In the genomic region with DNA sequence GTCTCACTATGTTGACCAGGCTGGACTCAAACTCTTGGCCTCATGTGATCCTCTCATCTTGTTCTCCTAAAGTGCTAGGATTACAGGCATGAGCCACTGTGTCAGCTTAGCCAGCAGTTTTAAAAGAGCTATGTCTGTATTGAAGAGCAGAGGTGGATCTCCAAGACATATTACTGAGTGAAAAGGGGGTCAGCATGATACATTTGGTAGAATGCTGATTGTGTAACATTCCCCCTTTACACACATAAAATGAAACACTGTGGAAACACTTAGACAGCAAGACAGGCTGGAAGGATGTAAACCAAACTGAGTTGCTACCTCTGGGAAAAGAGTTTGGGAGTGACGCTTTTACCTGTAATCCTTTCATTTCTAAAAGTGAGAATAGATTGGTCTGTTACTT, we compare ENCODE assay signal across 1 cellular context.
TF ChIP-seq lines count a peak whose summit lies in the region.

No MANE protein-coding gene starts in this region.

TF ChIP-seq in H1, 55 proteins besides CTCF, POLR2A, EP300 and RAD21:
- no peak for TF ChIP-seq SP1 (IDR thresholded peaks at IDR 0.05; ENCODE audit: low read depth, low read length)
- no peak for TF ChIP-seq JUND (IDR thresholded peaks at IDR 0.05; ENCODE audit: low read length)
- TF ChIP-seq CTBP2 (IDR thresholded peaks at IDR 0.05; ENCODE audit: borderline replicate concordance, insufficient read depth, insufficient read length, low read length), result no peak
- TF ChIP-seq KDM1A (IDR thresholded peaks at IDR 0.05; ENCODE audit: borderline replicate concordance, low read length), result no peak
- TF ChIP-seq CREB1 (IDR thresholded peaks at IDR 0.05), result no peak
- no peak for TF ChIP-seq CBX5 (IDR thresholded peaks at IDR 0.05; ENCODE audit: low read depth, low read length)
- no peak for TF ChIP-seq EZH2 (IDR thresholded peaks at IDR 0.05; ENCODE audit: low read depth, low read length, severe bottlenecking)
- TF ChIP-seq CHD2 (IDR thresholded peaks at IDR 0.05; ENCODE audit: low read length), result no peak
- TF ChIP-seq, protein P1, sequence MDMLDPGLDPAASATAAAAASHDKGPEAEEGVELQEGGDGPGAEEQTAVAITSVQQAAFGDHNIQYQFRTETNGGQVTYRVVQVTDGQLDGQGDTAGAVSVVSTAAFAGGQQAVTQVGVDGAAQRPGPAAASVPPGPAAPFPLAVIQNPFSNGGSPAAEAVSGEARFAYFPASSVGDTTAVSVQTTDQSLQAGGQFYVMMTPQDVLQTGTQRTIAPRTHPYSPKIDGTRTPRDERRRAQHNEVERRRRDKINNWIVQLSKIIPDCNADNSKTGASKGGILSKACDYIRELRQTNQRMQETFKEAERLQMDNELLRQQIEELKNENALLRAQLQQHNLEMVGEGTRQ (IDR thresholded peaks at IDR 0.05; ENCODE audit: low read length), result no peak
- TF ChIP-seq, protein P2, sequence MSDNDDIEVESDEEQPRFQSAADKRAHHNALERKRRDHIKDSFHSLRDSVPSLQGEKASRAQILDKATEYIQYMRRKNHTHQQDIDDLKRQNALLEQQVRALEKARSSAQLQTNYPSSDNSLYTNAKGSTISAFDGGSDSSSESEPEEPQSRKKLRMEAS (IDR thresholded peaks at IDR 0.05), result no peak
- TF ChIP-seq BACH1 (IDR thresholded peaks at IDR 0.05; ENCODE audit: low read length), result no peak
- no peak for TF ChIP-seq HDAC2 (IDR thresholded peaks at IDR 0.05; ENCODE audit: borderline replicate concordance in 1 of 2, low read depth in 2 of 2, low read length in 2 of 2)
- no peak for TF ChIP-seq MAFK (IDR thresholded peaks at IDR 0.05; ENCODE audit: low read depth, low read length)
- no peak for TF ChIP-seq TAF7 (optimal IDR thresholded peaks at IDR 0.05; ENCODE audit: borderline replicate concordance, low read depth, low read length)
- no peak for TF ChIP-seq PHF8 (conservative IDR thresholded peaks at IDR 0.05; ENCODE audit: low read depth, low read length)
- TF ChIP-seq BRCA1 (IDR thresholded peaks at IDR 0.05; ENCODE audit: low read depth, low read length), result no peak
- no peak for TF ChIP-seq RXRA (IDR thresholded peaks at IDR 0.05; ENCODE audit: insufficient read depth, low read depth, low read length)
- TF ChIP-seq RFX5 (IDR thresholded peaks at IDR 0.05; ENCODE audit: borderline replicate concordance, low read depth, low read length), result no peak
- no peak for TF ChIP-seq SIRT6 (IDR thresholded peaks at IDR 0.05; ENCODE audit: low read length)
- TF ChIP-seq SAP30 (IDR thresholded peaks at IDR 0.05; ENCODE audit: insufficient read depth, insufficient replicate concordance, low read length), result no peak
